In genomic region chr17:28841901-28842281, GRCh38 we compare ENCODE assay signal across 8 cellular contexts. TPM values are rescaled to one million over a fixed set of nuclear protein-coding genes. Genes with fewer than 3 reads are reported as not detected.
DNase-seq lines count a peak whose midpoint lies in the region; ATAC-seq and TF ChIP-seq lines count a peak whose summit lies in the region.

No MANE protein-coding gene starts in this region.

- no peaks in the 10 kb centered on the region for H3K9me3 ChIP-seq in CD8-positive, alpha-beta memory T cell (ENCODE audit: low read length)
- H3K9me3 ChIP-seq in IMR-90 (ENCODE audit: control insufficient read depth, insufficient read depth, low read length), result no peaks in the 10 kb centered on the region

- 0% methylated on average over 2 of the region's 6 CpGs; no CpG with 5 or more reads in 1 of the 2 experiments for WGBS in IMR-90 (ENCODE audit: extremely low coverage in 2 of 2, insufficient read length in 1 of 2), 2 experiments
- no CpG with 5 or more reads among the region's 6 CpGs for WGBS in mesendoderm (ENCODE audit: extremely low coverage, insufficient coverage, low lambda C conversion rate)

- H3K9me3 Mint-ChIP-seq in CD8-positive, alpha-beta memory T cell, result no peaks in the 10 kb centered on the region
- H3K9me3 Mint-ChIP-seq in MCF 10A (ENCODE audit: unreplicated experiment), result no peaks in the 10 kb centered on the region

- H4K8ac ChIP-seq in IMR-90 (ENCODE audit: low read depth in 2 of 2, low read length in 2 of 2) (peak overlapping the region; percentile 89 to 97; a peak in 2 of 4 replicates), mesendoderm (ENCODE audit: low read depth, low read length) (no peak overlapping the region)

- H3K23ac ChIP-seq in IMR-90 (ENCODE audit: low read depth, low read length) (peak overlapping the region; percentile 90), mesendoderm (ENCODE audit: low read length) (no peak overlapping the region)

- TF ChIP-seq POLR2A in IMR-90 (IDR thresholded peaks at IDR 0.05; ENCODE audit: low read depth, low read length), result no peak

- H3K18ac ChIP-seq in IMR-90 (ENCODE audit: low read depth, low read length), result no peak overlapping the region
- no peak overlapping the region for H3K18ac ChIP-seq in mesendoderm (ENCODE audit: low read length)

- H3K27me3 ChIP-seq in CD8-positive, alpha-beta memory T cell (ENCODE audit: insufficient read depth, low read length, poor library complexity, severe bottlenecking), result no peaks in the 10 kb centered on the region
- H3K27me3 ChIP-seq in IMR-90 (ENCODE audit: control insufficient read depth, insufficient read depth, low read length) (no peaks in the 10 kb centered on the region), mesendoderm (ENCODE audit: insufficient read depth, low read length, poor library complexity) (no peaks in the 10 kb centered on the region)

- H3K4me3 ChIP-seq in CD8-positive, alpha-beta memory T cell (ENCODE audit: low read length), result peak overlapping the region; percentile 82
- H3K4me3 ChIP-seq in IMR-90 (ENCODE audit: insufficient read depth, low read depth, low read length) (peak overlapping the region; percentile 88), mesendoderm (ENCODE audit: low read length) (peak overlapping the region; percentile 93)

- H3K4me1 Mint-ChIP-seq in CD8-positive, alpha-beta memory T cell, result peaks cover 20 to 35% (median 31%) of the 10 kb centered on the region in 3 donors
- peaks cover 5% of the 10 kb centered on the region for H3K4me1 Mint-ChIP-seq in MCF 10A (ENCODE audit: insufficient read depth, unreplicated experiment)

- H4K5ac ChIP-seq in IMR-90 (ENCODE audit: low read depth, low read length) (no peak overlapping the region), mesendoderm (ENCODE audit: low read length) (no peak overlapping the region)

- H2AK5ac ChIP-seq in IMR-90 (ENCODE audit: low read depth, low read length), result no peak overlapping the region
- no peak overlapping the region for H2AK5ac ChIP-seq in mesendoderm (ENCODE audit: low read length)

- H3K56ac ChIP-seq in IMR-90 (ENCODE audit: extremely low read depth, insufficient read depth, low read length) (0 out of 2 replicates have a peak overlapping the region, but pooled peaks have one; percentile 13), mesendoderm (ENCODE audit: low read length) (peak overlapping the region; percentile 99)

- H3K79me2 ChIP-seq in mesendoderm (ENCODE audit: control insufficient read depth, insufficient read depth, low read length), result peaks cover 27% of the 10 kb centered on the region

- H3K4me2 ChIP-seq in IMR-90 (ENCODE audit: low read depth, low read length) (peak overlapping the region; percentile 86), mesendoderm (ENCODE audit: low read length) (peak overlapping the region; percentile 78)

- TF ChIP-seq CTCF in IMR-90 (conservative IDR thresholded peaks at IDR 0.05; ENCODE audit: low read depth, low read length) (no peak), MCF 10A (IDR thresholded peaks at IDR 0.05; ENCODE audit: unreplicated experiment) (no peak), GM10248 (IDR thresholded peaks at IDR 0.05; ENCODE audit: control extremely low read depth, extremely low read depth, low read depth, missing control alignments) (no peak)

- peak overlapping the region; percentile 89 for H3K4ac ChIP-seq in IMR-90 (ENCODE audit: low read depth, low read length)
- no peak overlapping the region for H3K4ac ChIP-seq in mesendoderm (ENCODE audit: low read depth, low read length)

- H3K36me3 ChIP-seq in CD8-positive, alpha-beta memory T cell (ENCODE audit: insufficient read depth, low read length), result no peaks in the 10 kb centered on the region
- H3K36me3 ChIP-seq in IMR-90 (ENCODE audit: control insufficient read depth, insufficient read depth, low read length) (no peaks in the 10 kb centered on the region), mesendoderm (ENCODE audit: control insufficient read depth, insufficient read depth, low read length) (no peaks in the 10 kb centered on the region)

- peaks cover 11% of the 10 kb centered on the region for H3K4me1 ChIP-seq in CD8-positive, alpha-beta memory T cell (ENCODE audit: insufficient read depth, low read length)
- H3K4me1 ChIP-seq in IMR-90 (ENCODE audit: control insufficient read depth, insufficient read depth, low read length), result no peaks in the 10 kb centered on the region
- peaks cover 2% of the 10 kb centered on the region for H3K4me1 ChIP-seq in mesendoderm (ENCODE audit: control insufficient read depth, low read depth, low read length)

- H2AFZ ChIP-seq in IMR-90 (replicated peaks; ENCODE audit: low read length, poor library complexity), result peak overlapping the region; percentile 97

- H3K14ac ChIP-seq in IMR-90 (replicated peaks; ENCODE audit: low read depth, low read length), result peak overlapping the region; percentile 96

- peak overlapping the region; percentile 95 to 99 (median 98) for H3K4me3 Mint-ChIP-seq in CD8-positive, alpha-beta memory T cell
- H3K4me3 Mint-ChIP-seq in MCF 10A (ENCODE audit: unreplicated experiment), result peak overlapping the region; percentile 92

- TF ChIP-seq RAD21 in IMR-90 (IDR thresholded peaks at IDR 0.05; ENCODE audit: low read length), result no peak

- peaks cover 9% of the 10 kb centered on the region for H4K20me1 ChIP-seq in IMR-90 (ENCODE audit: insufficient read depth, low read length)

- no peak overlapping the region for H4K91ac ChIP-seq in IMR-90 (ENCODE audit: insufficient read depth, low read depth, low read length)

- intact Hi-C loops in IMR-90 (cut with micrococcal nuclease) (no loop called here), MCF 10A (cut with micrococcal nuclease) (loop anchor here (2.0 to 5.0 kb wide), 2 partner anchors 33 to 80 kb away; no protein-coding TSS in a partner anchor)

- H2BK120ac ChIP-seq in IMR-90 (ENCODE audit: low read depth, low read length) (no peak overlapping the region), mesendoderm (ENCODE audit: low read depth, low read length) (no peak overlapping the region)

- H3K9me1 ChIP-seq in IMR-90 (ENCODE audit: insufficient read depth, low read length), result peaks cover 8% of the 10 kb centered on the region

- peak overlapping the region; percentile 80 for H3K27ac ChIP-seq in CD8-positive, alpha-beta memory T cell (ENCODE audit: low read depth, low read length)
- H3K27ac ChIP-seq in IMR-90 (ENCODE audit: insufficient read depth, low read length) (peak overlapping the region; percentile 80), mesendoderm (ENCODE audit: low read depth, low read length) (peak overlapping the region; percentile 65)

- peak overlapping the region; percentile 84 to 98 (median 98) for H3K27ac Mint-ChIP-seq in CD8-positive, alpha-beta memory T cell
- peak overlapping the region; percentile 50 for H3K27ac Mint-ChIP-seq in MCF 10A (ENCODE audit: low read depth, unreplicated experiment)

- H2BK20ac ChIP-seq in IMR-90 (ENCODE audit: low read depth, low read length), result no peak overlapping the region

- peaks cover 0 to 18% (median 0%) of the 10 kb centered on the region in 3 donors for H3K36me3 Mint-ChIP-seq in CD8-positive, alpha-beta memory T cell
- H3K36me3 Mint-ChIP-seq in MCF 10A (ENCODE audit: insufficient read depth, unreplicated experiment), result no peaks in the 10 kb centered on the region

- POLR2A ChIA-PET in CD8-positive, alpha-beta memory T cell (lab: Charles Lee), result interaction anchor here (0.7 to 1.2 kb wide), 4 partner anchors 28 to 122 kb away, joined by 7 to 9 read pairs (median 8); partner anchors contain the start of genes PHF12 and RPL23A
- POLR2A ChIA-PET in IMR-90 (lab: Charles Lee; ENCODE audit: unreplicated experiment) (interaction anchor here (0.6 to 0.7 kb wide), 4 partner anchors 10 to 122 kb away, joined by 3 read pairs; no protein-coding TSS in a partner anchor), MCF 10A (lab: Yijun Ruan, JAX) (interaction anchor here (0.5 to 2.5 kb wide), 42 partner anchors 9 to 452 kb away, joined by 3 to 40 read pairs (median 5); partner anchors contain the start of genes DHRS13, ERAL1, NEK8 and NUFIP2), GM10248 (lab: Yijun Ruan, JAX) (interaction anchor here (0.7 to 1.2 kb wide), 3 partner anchors 114 to 611 kb away, joined by 3 read pairs; partner anchors contain the start of genes SDF2 and SUPT6H)

- BruUV-seq in IMR-90 (replicated peaks; lab: Mats Ljungman, UMichigan) (no TSS peak), MCF 10A (replicated peaks; lab: Mats Ljungman, UMichigan) (TSS peak; percentile 49)

- H3K27me3 Mint-ChIP-seq in CD8-positive, alpha-beta memory T cell, result no peaks in the 10 kb centered on the region
- H3K27me3 Mint-ChIP-seq in MCF 10A (ENCODE audit: insufficient read depth, unreplicated experiment), result no peaks in the 10 kb centered on the region

- CTCF ChIA-PET in CD8-positive, alpha-beta memory T cell (lab: Charles Lee), result interaction anchor here (0.6 to 3.0 kb wide), 10 partner anchors 11 to 115 kb away, joined by 3 to 11 read pairs (median 5); partner anchors contain the start of genes DHRS13, FLOT2, PHF12 and TLCD1
- CTCF ChIA-PET in IMR-90 (lab: Yijun Ruan, JAX) (interaction anchor here (0.6 to 2.0 kb wide), 3 partner anchors 9 to 78 kb away, joined by 3 to 7 read pairs (median 4); no protein-coding TSS in a partner anchor), MCF 10A (lab: Yijun Ruan, JAX) (interaction anchor here (0.5 to 2.8 kb wide), 8 partner anchors 14 to 282 kb away, joined by 3 to 14 read pairs (median 4); partner anchors contain the start of gene FLOT2), GM10248 (lab: Yijun Ruan, JAX) (interaction anchor here (0.7 to 2.2 kb wide), 9 partner anchors 9 to 115 kb away, joined by 3 to 7 read pairs (median 5); partner anchors contain the start of gene TLCD1)

- DNase-seq in CD8-positive, alpha-beta memory T cell, result no peak
- DNase-seq in IMR-90 (no peak), MCF 10A (ENCODE audit: unreplicated experiment) (no peak), mesendoderm (no peak), SKM-1 treated with dmso at 0.1 percent for 144 hours (lab: John Stamatoyannopoulos, UW; ENCODE audit: unreplicated experiment) (no peak), GM10248 (ENCODE audit: extremely low spot score) (no peak), NCI-H2196 (lab: John Stamatoyannopoulos, UW; ENCODE audit: unreplicated experiment) (no peak)

- H2BK15ac ChIP-seq in IMR-90 (ENCODE audit: low read depth, low read length), result no peak overlapping the region
- no peak overlapping the region for H2BK15ac ChIP-seq in mesendoderm (replicated peaks; ENCODE audit: low read depth)

- peaks cover 8 to 41% of the 10 kb centered on the region in 2 experiments for H3K79me1 ChIP-seq in IMR-90 (ENCODE audit: low read depth in 1 of 2, low read length in 2 of 2)
- peaks cover 2% of the 10 kb centered on the region for H3K79me1 ChIP-seq in mesendoderm (ENCODE audit: low read length)

- H2BK5ac ChIP-seq in IMR-90 (ENCODE audit: low read depth, low read length, poor library complexity, severe bottlenecking), result peak overlapping the region; percentile 75
- no peak overlapping the region for H2BK5ac ChIP-seq in mesendoderm (ENCODE audit: low read length)

- in situ Hi-C loops in IMR-90 (cut with MboI; ENCODE audit: low sequenced_read_pairs), result no loop called here

- H3K9ac ChIP-seq in IMR-90 (ENCODE audit: low read depth, low read length) (peak overlapping the region; percentile 88), mesendoderm (ENCODE audit: low read length) (peak overlapping the region; percentile 95)

- dilution Hi-C loops in IMR-90 (cut with HindIII; ENCODE audit: low sequenced_read_pairs, unreplicated experiment), result no loop called here

- H2AK9ac ChIP-seq in IMR-90 (replicated peaks; ENCODE audit: low read depth, low read length, poor library complexity), result peak overlapping the region; percentile 91

- ATAC-seq in IMR-90 (ENCODE audit: low read depth) (peak; percentile 4), GM18873 (IDR thresholded peaks at IDR 0.05; ENCODE audit: low FRiP score, unreplicated experiment) (no peak)

RNA-seq across cellular contexts. Expression of gene FAM222B, which starts 0.7 kb away (rescaled TPM):
- 10 to 100 TPM; 20.6 to 21.5 TPM for total RNA-seq in CD8-positive, alpha-beta memory T cell
- polyA plus RNA-seq in CD8-positive, alpha-beta memory T cell, result 19.3 TPM
- total RNA-seq in IMR-90 (2012; rRNA removed) (2.2 and 2.5 TPM in 2 replicates), MCF 10A (2022) (18.5 and 22.2 TPM in 2 replicates)
- polyA plus RNA-seq in IMR-90 (2012; rRNA removed), result 10.8 and 11.4 TPM in 2 replicates
- 9.8 and 15.2 TPM in 2 replicates for polyA plus RNA-seq in IMR-90 (2012; cell fraction: cytosol; rRNA removed)
- 26.2 and 26.3 TPM in 2 replicates for polyA plus RNA-seq in IMR-90 (2012; cell fraction: nucleus; rRNA removed; ENCODE audit: low replicate concordance)
- 63.3 TPM for polyA plus RNA-seq in mesendoderm (2013, experiment 1 of 2)
- polyA plus RNA-seq in mesendoderm (2013, experiment 2 of 2), result 65.8 TPM

RNA-seq across cellular contexts. Expression of gene ERAL1, which starts 12.9 kb away (rescaled TPM):
- 10 to 100 TPM; 84.1 to 86.2 TPM for total RNA-seq in CD8-positive, alpha-beta memory T cell
- 44.7 TPM for polyA plus RNA-seq in CD8-positive, alpha-beta memory T cell
- total RNA-seq in IMR-90 (2012; rRNA removed) (25.8 and 34.1 TPM in 2 replicates), MCF 10A (2022) (51.6 and 53.7 TPM in 2 replicates)
- 62.3 and 71.3 TPM in 2 replicates for polyA plus RNA-seq in IMR-90 (2012; rRNA removed)
- 66.0 and 115 TPM in 2 replicates for polyA plus RNA-seq in IMR-90 (2012; cell fraction: cytosol; rRNA removed)
- polyA plus RNA-seq in IMR-90 (2012; cell fraction: nucleus; rRNA removed; ENCODE audit: low replicate concordance), result 53.6 and 107 TPM in 2 replicates
- 55.8 TPM for polyA plus RNA-seq in mesendoderm (2013, experiment 1 of 2)
- polyA plus RNA-seq in mesendoderm (2013, experiment 2 of 2), result 62.4 TPM

RNA-seq across cellular contexts. Expression of gene FLOT2, which starts 55.6 kb away (rescaled TPM):
- 100 to 1,000 TPM; 113 to 115 TPM for total RNA-seq in CD8-positive, alpha-beta memory T cell
- polyA plus RNA-seq in CD8-positive, alpha-beta memory T cell, result 268 TPM
- total RNA-seq in IMR-90 (2012; rRNA removed) (19.7 and 31.1 TPM in 2 replicates), MCF 10A (2022) (98.5 and 126 TPM in 2 replicates)
- polyA plus RNA-seq in IMR-90 (2012; rRNA removed), result 60.1 and 67.9 TPM in 2 replicates
- polyA plus RNA-seq in IMR-90 (2012; cell fraction: cytosol; rRNA removed), result 52.9 and 71.4 TPM in 2 replicates
- polyA plus RNA-seq in IMR-90 (2012; cell fraction: nucleus; rRNA removed; ENCODE audit: low replicate concordance), result 61.2 and 61.8 TPM in 2 replicates
- 48.9 TPM for polyA plus RNA-seq in mesendoderm (2013, experiment 1 of 2)
- polyA plus RNA-seq in mesendoderm (2013, experiment 2 of 2), result 54.5 TPM
